ENCODE assay signal across 8 cellular contexts in genomic region chr19:18700501-18701249, GRCh38. TPM values are rescaled to one million over a fixed set of nuclear protein-coding genes. Genes with fewer than 3 reads are reported as not detected.
DNase-seq lines count a peak whose midpoint lies in the region; ATAC-seq and TF ChIP-seq lines count a peak whose summit lies in the region.

No MANE protein-coding gene starts in this region.

- POLR2A ChIA-PET in naive thymus-derived CD4-positive, alpha-beta T cell (lab: Charles Lee), result interaction anchor here (0.6 to 2.4 kb wide), 7 partner anchors 10 to 277 kb away, joined by 3 to 17 read pairs (median 4); partner anchors contain the start of genes COPE, DDX49 and REX1BD

- H3K36me3 Mint-ChIP-seq in naive thymus-derived CD4-positive, alpha-beta T cell, result no peaks in the 10 kb centered on the region
- H3K36me3 Mint-ChIP-seq in stimulated activated memory B cell treated with anti-CD40 and anti-IgM and Interleukin-4, amounts not matched to agents 10 μg/mL and 1 μg/mL and 100 μg/mL, for 72 hours, result no peaks in the 10 kb centered on the region

- H3K9me3 ChIP-seq in naive thymus-derived CD4-positive, alpha-beta T cell (ENCODE audit: control insufficient read depth in 2 of 3, low read length in 3 of 3), result no peaks in the 10 kb centered on the region

- in situ Hi-C loops in GM13977 (cut with MboI; ENCODE audit: low pct_unique_long_range_greater_than_20kb, low sequenced_read_pairs, unreplicated experiment), result no loop called here

- H3K27me3 Mint-ChIP-seq in naive thymus-derived CD4-positive, alpha-beta T cell, result peaks cover 0 to 4% (median 0%) of the 10 kb centered on the region in 5 donors
- no peaks in the 10 kb centered on the region for H3K27me3 Mint-ChIP-seq in stimulated activated memory B cell treated with anti-CD40 and anti-IgM and Interleukin-4, amounts not matched to agents 10 μg/mL and 1 μg/mL and 100 μg/mL, for 72 hours

- no peak for TF ChIP-seq POLR2A in erythroblast (IDR thresholded peaks at IDR 0.05; ENCODE audit: low read length)

- H3K4me1 Mint-ChIP-seq in naive thymus-derived CD4-positive, alpha-beta T cell, result peaks cover 15 to 52% (median 36%) of the 10 kb centered on the region in 7 donors
- H3K4me1 Mint-ChIP-seq in stimulated activated memory B cell treated with anti-CD40 and anti-IgM and Interleukin-4, amounts not matched to agents 10 μg/mL and 1 μg/mL and 100 μg/mL, for 72 hours, result peaks cover 54% of the 10 kb centered on the region

- no peaks in the 10 kb centered on the region for H3K9me3 Mint-ChIP-seq in naive thymus-derived CD4-positive, alpha-beta T cell
- H3K9me3 Mint-ChIP-seq in stimulated activated memory B cell treated with anti-CD40 and anti-IgM and Interleukin-4, amounts not matched to agents 10 μg/mL and 1 μg/mL and 100 μg/mL, for 72 hours, result no peaks in the 10 kb centered on the region

- no peaks in the 10 kb centered on the region for H3K36me3 ChIP-seq in naive thymus-derived CD4-positive, alpha-beta T cell (ENCODE audit: control insufficient read depth in 2 of 3, insufficient read depth in 3 of 3, low read length in 3 of 3)

- H3K27ac ChIP-seq in naive thymus-derived CD4-positive, alpha-beta T cell (ENCODE audit: low read depth, low read length), result peak overlapping the region; percentile 76

- intact Hi-C loops in naive thymus-derived CD4-positive, alpha-beta T cell (cut with micrococcal nuclease), result loop anchor here (1.0 to 5.0 kb wide), 8 partner anchors 16 to 219 kb away; partner anchors contain the start of genes COPE (in 1 of the 2), CRTC1 (in 1 of the 2), DDX49 (in 1 of the 2) and ELL (in 1 of the 2)

- H3K27me3 ChIP-seq in naive thymus-derived CD4-positive, alpha-beta T cell (ENCODE audit: control insufficient read depth in 2 of 2, insufficient read depth in 2 of 2, low read length in 2 of 2), result no peaks in the 10 kb centered on the region

- peak overlapping the region; percentile 39 to 98 (median 94) for H3K27ac Mint-ChIP-seq in naive thymus-derived CD4-positive, alpha-beta T cell
- peak overlapping the region; percentile 97 for H3K27ac Mint-ChIP-seq in stimulated activated memory B cell treated with anti-CD40 and anti-IgM and Interleukin-4, amounts not matched to agents 10 μg/mL and 1 μg/mL and 100 μg/mL, for 72 hours

- CTCF ChIA-PET in naive thymus-derived CD4-positive, alpha-beta T cell (lab: Charles Lee), result interaction anchor here (0.8 kb wide), 1 partner anchor 146 kb away, joined by 3 read pairs; no protein-coding TSS in a partner anchor

- peak overlapping the region; percentile 71 for H3K4me3 ChIP-seq in naive thymus-derived CD4-positive, alpha-beta T cell (ENCODE audit: low read length)

- peaks cover 24 to 38% of the 10 kb centered on the region in 2 donors for H3K4me1 ChIP-seq in naive thymus-derived CD4-positive, alpha-beta T cell (ENCODE audit: control insufficient read depth in 2 of 2, insufficient read depth in 2 of 2, low read length in 2 of 2)

- DNase-seq in GM13977 (ENCODE audit: low spot score) (peak; percentile 86), NCI-H748 treated with DMSO at 0.1 percent for 48 hours (lab: John Stamatoyannopoulos, UW) (peak; percentile 57), activated T-cell treated with anti-CD3 and anti-CD28 coated beads for 48 hours (ENCODE audit: low read depth) (peak; percentile 63), erythroblast (lab: John Stamatoyannopoulos, UW) (peak; percentile 61 to 72), GDM1 (lab: John Stamatoyannopoulos, UW) (no peak)
- peak; percentile 50 to 76 (median 68) for DNase-seq in naive thymus-derived CD4-positive, alpha-beta T cell

- H3K4me3 Mint-ChIP-seq in naive thymus-derived CD4-positive, alpha-beta T cell, result peak overlapping the region; percentile 84 to 95 (median 91)
- H3K4me3 Mint-ChIP-seq in stimulated activated memory B cell treated with anti-CD40 and anti-IgM and Interleukin-4, amounts not matched to agents 10 μg/mL and 1 μg/mL and 100 μg/mL, for 72 hours, result peak overlapping the region; percentile 83

- ATAC-seq in HG02973 (IDR thresholded peaks at IDR 0.05; ENCODE audit: unreplicated experiment), result peak; percentile 68
- peak; percentile 97 for ATAC-seq in naive thymus-derived CD4-positive, alpha-beta T cell
- peak; percentile 93 for ATAC-seq in stimulated activated memory B cell treated with anti-CD40 and anti-IgM and Interleukin-4, amounts not matched to agents 10 μg/mL and 1 μg/mL and 100 μg/mL, for 72 hours

- TF ChIP-seq CTCF in GM13977 (IDR thresholded peaks at IDR 0.05; ENCODE audit: extremely low read depth, insufficient read depth, missing control alignments), result no peak

RNA-seq across cellular contexts. Expression of gene CRTC1, which starts 17.2 kb away (rescaled TPM):
- 10 to 100 TPM in 4 of 5 experiments, 1 to 10 TPM in 1; 8.4 to 23.4 (median 22.3) TPM for total RNA-seq in naive thymus-derived CD4-positive, alpha-beta T cell
- polyA plus RNA-seq in naive thymus-derived CD4-positive, alpha-beta T cell, result 1 to 10 TPM in 1 of 2 donors, under 1 TPM in 1; 0.97 to 1.7 TPM
